Comparison of ENCODE assay signal across 1 cellular context in the genomic region with DNA sequence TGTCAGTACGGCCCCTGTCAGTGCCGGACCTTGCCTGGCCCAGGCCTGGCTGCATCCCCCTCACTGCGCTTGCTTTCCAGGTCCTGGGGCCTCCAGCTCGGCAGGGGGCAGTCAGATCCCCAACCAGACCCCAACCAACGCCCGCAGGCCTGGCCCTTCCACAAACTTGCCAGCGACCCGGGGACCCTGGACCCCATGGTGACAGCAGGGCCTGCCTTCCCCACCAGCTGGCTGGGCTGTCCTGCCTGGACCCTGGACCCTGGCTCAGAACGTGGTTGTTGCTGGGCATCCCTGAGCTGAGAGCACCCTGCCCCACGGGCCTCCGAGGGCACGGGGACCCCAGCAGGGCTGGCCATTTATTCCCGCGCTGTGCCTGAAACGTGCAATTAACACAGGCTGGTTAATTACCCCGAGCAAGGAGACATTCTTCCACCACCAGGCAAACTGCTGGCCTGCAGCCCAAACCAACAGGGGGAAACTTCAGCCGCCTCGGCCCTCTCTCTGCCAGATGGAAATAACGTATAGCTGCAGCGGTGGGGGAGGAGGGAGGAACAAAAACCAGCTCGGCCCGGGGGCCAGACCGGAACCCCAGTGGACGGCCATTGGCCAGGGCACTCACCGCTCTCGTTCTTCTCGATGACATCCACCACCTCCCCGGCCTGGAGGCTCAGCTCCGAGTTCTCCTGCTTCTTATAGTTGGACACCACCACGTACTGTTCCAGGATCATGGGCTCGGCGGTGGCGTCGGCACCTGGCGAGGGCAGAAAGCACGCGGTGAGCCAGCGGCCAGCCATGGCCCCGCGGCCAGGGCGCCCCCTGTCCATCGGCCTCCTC.
TF ChIP-seq lines count a peak whose summit lies in the region.

No MANE protein-coding gene starts in this region.

TF ChIP-seq in HepG2, 621 proteins besides CTCF, POLR2A, EP300 and RAD21 (continued from another document and continues in another):
- TF ChIP-seq SOX13 (IDR thresholded peaks at IDR 0.05) (no peak), SOX13 (CRISPR knock-in tag; conservative IDR thresholded peaks at IDR 0.05 in 1 of 2, IDR thresholded peaks at IDR 0.05 in 1 of 2) (peak in 1 of 2 experiments; percentile 10; a peak in 1 of 4 replicates), ZNF556 (CRISPR knock-in tag; IDR thresholded peaks at IDR 0.05; ENCODE audit: borderline replicate concordance) (peak; percentile 49; the same call in 1 of the 2 replicates), NR3C1 (CRISPR knock-in tag; IDR thresholded peaks at IDR 0.05) (no peak), PREB (CRISPR knock-in tag; IDR thresholded peaks at IDR 0.05) (no peak), XRCC5 (optimal IDR thresholded peaks at IDR 0.05; ENCODE audit: low read length) (peak; percentile 52), NR2F1 (CRISPR knock-in tag; IDR thresholded peaks at IDR 0.05) (no peak), ZNF704 (CRISPR knock-in tag; IDR thresholded peaks at IDR 0.05; ENCODE audit: borderline replicate concordance) (peak; percentile 60), PPARG (CRISPR knock-in tag; conservative IDR thresholded peaks at IDR 0.05) (no peak), CEBPG (CRISPR knock-in tag; IDR thresholded peaks at IDR 0.05) (no peak; the same call in 1 of the 2 replicates), JARID2 (CRISPR knock-in tag; IDR thresholded peaks at IDR 0.05; ENCODE audit: insufficient replicate concordance) (no peak), ZFP36L1 (CRISPR knock-in tag; IDR thresholded peaks at IDR 0.05) (no peak), GPN1 (CRISPR knock-in tag; IDR thresholded peaks at IDR 0.05; ENCODE audit: borderline replicate concordance) (no peak), IKZF4 (CRISPR knock-in tag; IDR thresholded peaks at IDR 0.05; ENCODE audit: borderline replicate concordance, low read depth, not compliant biosample characterization) (no peak), ZNF709 (CRISPR knock-in tag; IDR thresholded peaks at IDR 0.05) (no peak), TBX3 (IDR thresholded peaks at IDR 0.05; ENCODE audit: borderline replicate concordance) (no peak), FOSL1 (CRISPR knock-in tag; IDR thresholded peaks at IDR 0.05; ENCODE audit: borderline replicate concordance) (no peak), MIER3 (CRISPR knock-in tag; IDR thresholded peaks at IDR 0.05; ENCODE audit: borderline replicate concordance) (no peak), ONECUT2 (CRISPR knock-in tag; IDR thresholded peaks at IDR 0.05) (no peak), ZNF564 (CRISPR knock-in tag; IDR thresholded peaks at IDR 0.05) (peak; percentile 55), ZNF766 (CRISPR knock-in tag; IDR thresholded peaks at IDR 0.05; ENCODE audit: borderline replicate concordance) (no peak), ZBTB42 (CRISPR knock-in tag; IDR thresholded peaks at IDR 0.05) (no peak), ZNF124 (CRISPR knock-in tag; IDR thresholded peaks at IDR 0.05) (no peak; the same call in 1 of the 2 replicates), RCOR2 (CRISPR knock-in tag; IDR thresholded peaks at IDR 0.05) (no peak), SP1 (IDR thresholded peaks at IDR 0.05) (no peak), SP1 (CRISPR knock-in tag; IDR thresholded peaks at IDR 0.05) (peak; percentile 32; the same call in 1 of the 2 replicates), CBX1 (IDR thresholded peaks at IDR 0.05; ENCODE audit: low read depth) (no peak), SP5 (CRISPR knock-in tag; IDR thresholded peaks at IDR 0.05; ENCODE audit: borderline replicate concordance, low read depth) (peak; percentile 26; the same call in 1 of the 2 replicates), ZNF18 (CRISPR knock-in tag; IDR thresholded peaks at IDR 0.05; ENCODE audit: insufficient replicate concordance) (no peak), ZFY (CRISPR knock-in tag; IDR thresholded peaks at IDR 0.05) (peak; percentile 76; the same call in 1 of the 2 replicates), ZFP1 (CRISPR knock-in tag; IDR thresholded peaks at IDR 0.05) (no peak), GFI1 (CRISPR knock-in tag; IDR thresholded peaks at IDR 0.05; ENCODE audit: borderline replicate concordance) (no peak), TSC22D2 (CRISPR knock-in tag; IDR thresholded peaks at IDR 0.05; ENCODE audit: borderline replicate concordance) (no peak), ZNF777 (CRISPR knock-in tag; IDR thresholded peaks at IDR 0.05) (peak; percentile 38; the same call in 1 of the 2 replicates)
- TF ChIP-seq, protein P1, sequence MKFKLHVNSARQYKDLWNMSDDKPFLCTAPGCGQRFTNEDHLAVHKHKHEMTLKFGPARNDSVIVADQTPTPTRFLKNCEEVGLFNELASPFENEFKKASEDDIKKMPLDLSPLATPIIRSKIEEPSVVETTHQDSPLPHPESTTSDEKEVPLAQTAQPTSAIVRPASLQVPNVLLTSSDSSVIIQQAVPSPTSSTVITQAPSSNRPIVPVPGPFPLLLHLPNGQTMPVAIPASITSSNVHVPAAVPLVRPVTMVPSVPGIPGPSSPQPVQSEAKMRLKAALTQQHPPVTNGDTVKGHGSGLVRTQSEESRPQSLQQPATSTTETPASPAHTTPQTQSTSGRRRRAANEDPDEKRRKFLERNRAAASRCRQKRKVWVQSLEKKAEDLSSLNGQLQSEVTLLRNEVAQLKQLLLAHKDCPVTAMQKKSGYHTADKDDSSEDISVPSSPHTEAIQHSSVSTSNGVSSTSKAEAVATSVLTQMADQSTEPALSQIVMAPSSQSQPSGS (CRISPR knock-in tag; IDR thresholded peaks at IDR 0.05) = peak; percentile 43; the same call in 1 of the 2 replicates
- TF ChIP-seq, protein P2, sequence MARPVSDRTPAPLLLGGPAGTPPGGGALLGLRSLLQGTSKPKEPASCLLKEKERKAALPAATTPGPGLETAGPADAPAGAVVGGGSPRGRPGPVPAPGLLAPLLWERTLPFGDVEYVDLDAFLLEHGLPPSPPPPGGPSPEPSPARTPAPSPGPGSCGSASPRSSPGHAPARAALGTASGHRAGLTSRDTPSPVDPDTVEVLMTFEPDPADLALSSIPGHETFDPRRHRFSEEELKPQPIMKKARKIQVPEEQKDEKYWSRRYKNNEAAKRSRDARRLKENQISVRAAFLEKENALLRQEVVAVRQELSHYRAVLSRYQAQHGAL (CRISPR knock-in tag; IDR thresholded peaks at IDR 0.05; ENCODE audit: not compliant biosample characterization) = no peak
- TF ChIP-seq, protein P3, sequence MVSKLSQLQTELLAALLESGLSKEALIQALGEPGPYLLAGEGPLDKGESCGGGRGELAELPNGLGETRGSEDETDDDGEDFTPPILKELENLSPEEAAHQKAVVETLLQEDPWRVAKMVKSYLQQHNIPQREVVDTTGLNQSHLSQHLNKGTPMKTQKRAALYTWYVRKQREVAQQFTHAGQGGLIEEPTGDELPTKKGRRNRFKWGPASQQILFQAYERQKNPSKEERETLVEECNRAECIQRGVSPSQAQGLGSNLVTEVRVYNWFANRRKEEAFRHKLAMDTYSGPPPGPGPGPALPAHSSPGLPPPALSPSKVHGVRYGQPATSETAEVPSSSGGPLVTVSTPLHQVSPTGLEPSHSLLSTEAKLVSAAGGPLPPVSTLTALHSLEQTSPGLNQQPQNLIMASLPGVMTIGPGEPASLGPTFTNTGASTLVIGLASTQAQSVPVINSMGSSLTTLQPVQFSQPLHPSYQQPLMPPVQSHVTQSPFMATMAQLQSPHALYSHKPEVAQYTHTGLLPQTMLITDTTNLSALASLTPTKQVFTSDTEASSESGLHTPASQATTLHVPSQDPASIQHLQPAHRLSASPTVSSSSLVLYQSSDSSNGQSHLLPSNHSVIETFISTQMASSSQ (IDR thresholded peaks at IDR 0.05; ENCODE audit: low read depth) = no peak
- TF ChIP-seq, protein P3 (CRISPR knock-in tag; IDR thresholded peaks at IDR 0.05; ENCODE audit: borderline replicate concordance) = 0 out of 2 replicates have a peak, but pooled peaks have one; percentile 33
- TF ChIP-seq, protein P4, sequence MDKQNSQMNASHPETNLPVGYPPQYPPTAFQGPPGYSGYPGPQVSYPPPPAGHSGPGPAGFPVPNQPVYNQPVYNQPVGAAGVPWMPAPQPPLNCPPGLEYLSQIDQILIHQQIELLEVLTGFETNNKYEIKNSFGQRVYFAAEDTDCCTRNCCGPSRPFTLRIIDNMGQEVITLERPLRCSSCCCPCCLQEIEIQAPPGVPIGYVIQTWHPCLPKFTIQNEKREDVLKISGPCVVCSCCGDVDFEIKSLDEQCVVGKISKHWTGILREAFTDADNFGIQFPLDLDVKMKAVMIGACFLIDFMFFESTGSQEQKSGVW (CRISPR knock-in tag; IDR thresholded peaks at IDR 0.05; ENCODE audit: borderline replicate concordance) = no peak
- TF ChIP-seq, protein P5, sequence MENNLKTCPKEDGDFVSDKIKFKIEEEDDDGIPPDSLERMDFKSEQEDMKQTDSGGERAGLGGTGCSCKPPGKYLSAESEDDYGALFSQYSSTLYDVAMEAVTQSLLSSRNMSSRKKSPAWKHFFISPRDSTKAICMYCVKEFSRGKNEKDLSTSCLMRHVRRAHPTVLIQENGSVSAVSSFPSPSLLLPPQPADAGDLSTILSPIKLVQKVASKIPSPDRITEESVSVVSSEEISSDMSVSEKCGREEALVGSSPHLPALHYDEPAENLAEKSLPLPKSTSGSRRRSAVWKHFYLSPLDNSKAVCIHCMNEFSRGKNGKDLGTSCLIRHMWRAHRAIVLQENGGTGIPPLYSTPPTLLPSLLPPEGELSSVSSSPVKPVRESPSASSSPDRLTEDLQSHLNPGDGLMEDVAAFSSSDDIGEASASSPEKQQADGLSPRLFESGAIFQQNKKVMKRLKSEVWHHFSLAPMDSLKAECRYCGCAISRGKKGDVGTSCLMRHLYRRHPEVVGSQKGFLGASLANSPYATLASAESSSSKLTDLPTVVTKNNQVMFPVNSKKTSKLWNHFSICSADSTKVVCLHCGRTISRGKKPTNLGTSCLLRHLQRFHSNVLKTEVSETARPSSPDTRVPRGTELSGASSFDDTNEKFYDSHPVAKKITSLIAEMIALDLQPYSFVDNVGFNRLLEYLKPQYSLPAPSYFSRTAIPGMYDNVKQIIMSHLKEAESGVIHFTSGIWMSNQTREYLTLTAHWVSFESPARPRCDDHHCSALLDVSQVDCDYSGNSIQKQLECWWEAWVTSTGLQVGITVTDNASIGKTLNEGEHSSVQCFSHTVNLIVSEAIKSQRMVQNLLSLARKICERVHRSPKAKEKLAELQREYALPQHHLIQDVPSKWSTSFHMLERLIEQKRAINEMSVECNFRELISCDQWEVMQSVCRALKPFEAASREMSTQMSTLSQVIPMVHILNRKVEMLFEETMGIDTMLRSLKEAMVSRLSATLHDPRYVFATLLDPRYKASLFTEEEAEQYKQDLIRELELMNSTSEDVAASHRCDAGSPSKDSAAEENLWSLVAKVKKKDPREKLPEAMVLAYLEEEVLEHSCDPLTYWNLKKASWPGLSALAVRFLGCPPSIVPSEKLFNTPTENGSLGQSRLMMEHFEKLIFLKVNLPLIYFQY (CRISPR knock-in tag; IDR thresholded peaks at IDR 0.05; ENCODE audit: borderline replicate concordance) = no peak; the same call in 1 of the 2 replicates
- TF ChIP-seq, protein P6, sequence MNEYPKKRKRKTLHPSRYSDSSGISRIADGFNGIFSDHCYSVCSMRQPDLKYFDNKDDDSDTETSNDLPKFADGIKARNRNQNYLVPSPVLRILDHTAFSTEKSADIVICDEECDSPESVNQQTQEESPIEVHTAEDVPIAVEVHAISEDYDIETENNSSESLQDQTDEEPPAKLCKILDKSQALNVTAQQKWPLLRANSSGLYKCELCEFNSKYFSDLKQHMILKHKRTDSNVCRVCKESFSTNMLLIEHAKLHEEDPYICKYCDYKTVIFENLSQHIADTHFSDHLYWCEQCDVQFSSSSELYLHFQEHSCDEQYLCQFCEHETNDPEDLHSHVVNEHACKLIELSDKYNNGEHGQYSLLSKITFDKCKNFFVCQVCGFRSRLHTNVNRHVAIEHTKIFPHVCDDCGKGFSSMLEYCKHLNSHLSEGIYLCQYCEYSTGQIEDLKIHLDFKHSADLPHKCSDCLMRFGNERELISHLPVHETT (CRISPR knock-in tag; conservative IDR thresholded peaks at IDR 0.05) = no peak; the same call in 1 of the 2 replicates
